Comparison of ENCODE assay signal across 1 cellular context in genomic region chr7:1503816-1504775, GRCh38.
A peak's percentile ranks its signal among the peaks of the same experiment; 100 is the strongest.
TF ChIP-seq lines count a peak whose summit lies in the region.

Gene INTS1 (minus strand): TSS chr7:1504389. CDS start chr7:1503960, 429 bp downstream.

TF ChIP-seq in HepG2, 621 proteins besides CTCF, POLR2A, EP300 and RAD21 (continued from another document):
- peak; percentile 95 for TF ChIP-seq ZNF556 (CRISPR knock-in tag; IDR thresholded peaks at IDR 0.05; ENCODE audit: borderline replicate concordance)
- TF ChIP-seq NR2C2 (CRISPR knock-in tag; IDR thresholded peaks at IDR 0.05; ENCODE audit: borderline replicate concordance), result peak; percentile 100
- TF ChIP-seq BORCS8-MEF2B (CRISPR knock-in tag; IDR thresholded peaks at IDR 0.05), result no peak; the same call in 1 of the 2 replicates
- 0 out of 2 replicates have a peak, but pooled peaks have one; percentile 29 for TF ChIP-seq HNF1B (CRISPR knock-in tag; IDR thresholded peaks at IDR 0.05)
- no peak for TF ChIP-seq NONO (IDR thresholded peaks at IDR 0.05)
- TF ChIP-seq NONO (CRISPR knock-in tag; conservative IDR thresholded peaks at IDR 0.05), result peak; percentile 83
- TF ChIP-seq ZNF773 (CRISPR knock-in tag; IDR thresholded peaks at IDR 0.05; ENCODE audit: borderline replicate concordance), result no peak; the same call in 1 of the 2 replicates
- TF ChIP-seq ZNF3 (CRISPR knock-in tag; IDR thresholded peaks at IDR 0.05), result no peak
- TF ChIP-seq SP5 (CRISPR knock-in tag; IDR thresholded peaks at IDR 0.05; ENCODE audit: borderline replicate concordance, low read depth), result peak; percentile 45; the same call in 1 of the 2 replicates
- TF ChIP-seq ZNF446 (CRISPR knock-in tag; IDR thresholded peaks at IDR 0.05), result no peak
- peak; percentile 35; the same call in 1 of the 2 replicates for TF ChIP-seq SOX5 (CRISPR knock-in tag; IDR thresholded peaks at IDR 0.05; ENCODE audit: borderline replicate concordance)
- no peak for TF ChIP-seq ZFP36L2 (CRISPR knock-in tag; IDR thresholded peaks at IDR 0.05)
- TF ChIP-seq IRF1 (CRISPR knock-in tag; IDR thresholded peaks at IDR 0.05; ENCODE audit: low read depth), result no peak
- TF ChIP-seq ZNF335 (CRISPR knock-in tag; IDR thresholded peaks at IDR 0.05), result peak; percentile 97
- TF ChIP-seq NR1H2 (CRISPR knock-in tag; IDR thresholded peaks at IDR 0.05; ENCODE audit: borderline replicate concordance, low read depth), result no peak
- TF ChIP-seq HMG20B (CRISPR knock-in tag; conservative IDR thresholded peaks at IDR 0.05), result no peak
- no peak for TF ChIP-seq ZNF256 (CRISPR knock-in tag; conservative IDR thresholded peaks at IDR 0.05)
- no peak for TF ChIP-seq ZNF576 (CRISPR knock-in tag; IDR thresholded peaks at IDR 0.05)
- TF ChIP-seq ZNF570 (CRISPR knock-in tag; IDR thresholded peaks at IDR 0.05; ENCODE audit: borderline replicate concordance), result no peak
- TF ChIP-seq ZNF430 (CRISPR knock-in tag; IDR thresholded peaks at IDR 0.05), result no peak
- no peak for TF ChIP-seq HOMEZ (CRISPR knock-in tag; IDR thresholded peaks at IDR 0.05; ENCODE audit: low read depth)
- peak; percentile 29; the same call in 1 of the 2 replicates for TF ChIP-seq MTERF4 (CRISPR knock-in tag; IDR thresholded peaks at IDR 0.05)
- TF ChIP-seq FLYWCH1 (CRISPR knock-in tag; IDR thresholded peaks at IDR 0.05), result 0 out of 2 replicates have a peak, but pooled peaks have one; percentile 52
- TF ChIP-seq THAP7 (CRISPR knock-in tag; IDR thresholded peaks at IDR 0.05), result peak; percentile 51; the same call in 1 of the 2 replicates
- no peak for TF ChIP-seq ZNF546 (CRISPR knock-in tag; conservative IDR thresholded peaks at IDR 0.05)
- TF ChIP-seq ZBTB7B (CRISPR knock-in tag; IDR thresholded peaks at IDR 0.05), result peak; percentile 67
- TF ChIP-seq RBFOX2 (IDR thresholded peaks at IDR 0.05; ENCODE audit: low read depth, low read length), result peak; percentile 92
- TF ChIP-seq TCF12 (IDR thresholded peaks at IDR 0.05), result no peak
- no peak; the same call in 1 of the 2 replicates for TF ChIP-seq TCF12 (CRISPR knock-in tag; IDR thresholded peaks at IDR 0.05)
- TF ChIP-seq CENPT (CRISPR knock-in tag; IDR thresholded peaks at IDR 0.05; ENCODE audit: low read depth), result no peak
- peak; percentile 98 for TF ChIP-seq ERF (CRISPR knock-in tag; IDR thresholded peaks at IDR 0.05)
